ENCODE assay signal across 8 cellular contexts in genomic region chr6:116229287-116229913, GRCh38. TPM values are rescaled to one million over a fixed set of nuclear protein-coding genes. Genes with fewer than 3 reads are reported as not detected.
DNase-seq lines count a peak whose midpoint lies in the region; ATAC-seq and TF ChIP-seq lines count a peak whose summit lies in the region.

No MANE protein-coding gene starts in this region.

- H3K4me2 ChIP-seq in fibroblast of lung (ENCODE audit: extremely low read depth, insufficient read depth, low read length) = peak overlapping the region; percentile 46

- H3K9ac ChIP-seq in fibroblast of lung (ENCODE audit: insufficient read depth, low read length) = peak overlapping the region; percentile 42

- ATAC-seq in GM18519 (IDR thresholded peaks at IDR 0.05; ENCODE audit: low FRiP score, unreplicated experiment) (no peak), GM19035 (IDR thresholded peaks at IDR 0.05; ENCODE audit: unreplicated experiment) (no peak), GM18861 (IDR thresholded peaks at IDR 0.05; ENCODE audit: unreplicated experiment) (no peak)

- H3K27ac ChIP-seq in fibroblast of lung (ENCODE audit: insufficient read depth, low read length) (peak overlapping the region; percentile 49), muscle layer of duodenum (ENCODE audit: low read length) (no peak overlapping the region)

- DNase-seq in EH (ENCODE audit: low read depth) (peak; percentile 93), NCI-H82 (lab: John Stamatoyannopoulos, UW) (peak; percentile 79), fibroblast of lung (ENCODE audit: low read depth in 2 of 2) (peak; percentile 92 to 96), GM10266 (ENCODE audit: extremely low spot score) (no peak)

- peak overlapping the region; percentile 73 for H2AFZ ChIP-seq in fibroblast of lung (ENCODE audit: low read length)

- no peaks in the 10 kb centered on the region for H4K20me1 ChIP-seq in fibroblast of lung (ENCODE audit: control insufficient read depth, extremely low read depth, insufficient read depth, low read length)

- H3K4me1 ChIP-seq in fibroblast of lung (ENCODE audit: control insufficient read depth, extremely low read depth, insufficient read depth, low read length) (no peaks in the 10 kb centered on the region), muscle layer of duodenum (ENCODE audit: control insufficient read depth in 1 of 2, insufficient read depth in 2 of 2, low read length in 2 of 2) (peaks cover 0 to 5% of the 10 kb centered on the region in 2 donors)

- peak overlapping the region in 3 of 4 experiments; percentile 32 to 48 (median 34) for H3K4me3 ChIP-seq in fibroblast of lung (replicated peaks in 1 of 4; ENCODE audit: control extremely low read depth in 1 of 4, insufficient read depth in 1 of 4, low read depth in 3 of 4, low read length in 4 of 4)
- H3K4me3 ChIP-seq in muscle layer of duodenum (ENCODE audit: low read depth in 1 of 2, low read length in 2 of 2) = peak overlapping the region; percentile 43 to 52

- H3K79me2 ChIP-seq in fibroblast of lung (ENCODE audit: control insufficient read depth, insufficient read depth, low read length) = no peaks in the 10 kb centered on the region

- H3K9me3 ChIP-seq in fibroblast of lung (ENCODE audit: control insufficient read depth, insufficient read depth, low read depth, low read length) = no peaks in the 10 kb centered on the region
- H3K9me3 ChIP-seq in muscle layer of duodenum (ENCODE audit: control insufficient read depth in 1 of 2, low read length in 2 of 2) = no peaks in the 10 kb centered on the region

- H3K36me3 ChIP-seq in fibroblast of lung (ENCODE audit: control insufficient read depth, insufficient read depth, low read length) (no peaks in the 10 kb centered on the region), muscle layer of duodenum (ENCODE audit: control insufficient read depth in 1 of 2, insufficient read depth in 2 of 2, low read length in 2 of 2) (peaks cover 0 to 3% of the 10 kb centered on the region in 2 donors)

- H3K27me3 ChIP-seq in fibroblast of lung (ENCODE audit: control insufficient read depth, insufficient read depth, low read length) = no peaks in the 10 kb centered on the region
- no peaks in the 10 kb centered on the region for H3K27me3 ChIP-seq in muscle layer of duodenum (ENCODE audit: low read depth, low read length)

- no peak for TF ChIP-seq CTCF in fibroblast of lung (conservative IDR thresholded peaks at IDR 0.05 in 1 of 2, IDR thresholded peaks at IDR 0.05 in 1 of 2; ENCODE audit: low read depth in 1 of 2, low read length in 2 of 2)
- TF ChIP-seq CTCF in GM10266 (IDR thresholded peaks at IDR 0.05; ENCODE audit: control insufficient read depth, insufficient read depth, low read depth, missing control alignments) = no peak

RNA-seq across cellular contexts. Expression of gene TSPYL4, which starts 24.5 kb away (rescaled TPM):
- 3.9 and 5.3 TPM in 2 replicates for total RNA-seq in fibroblast of lung
- polyA plus RNA-seq in fibroblast of lung = 21.6 and 25.0 TPM in 2 replicates
- 14.6 and 17.2 TPM in 2 replicates for polyA plus RNA-seq in fibroblast of lung (2012)
- polyA minus RNA-seq in fibroblast of lung (ENCODE audit: low replicate concordance) = 27.7 and 28.2 TPM in 2 replicates

RNA-seq across cellular contexts. Expression of gene TSPYL1, which starts 50.3 kb away (rescaled TPM):
- 83.0 and 93.0 TPM in 2 replicates for total RNA-seq in fibroblast of lung
- 73.6 and 82.0 TPM in 2 replicates for polyA plus RNA-seq in fibroblast of lung
- 61.7 and 66.1 TPM in 2 replicates for polyA plus RNA-seq in fibroblast of lung (2012)
- 64.2 and 82.9 TPM in 2 replicates for polyA minus RNA-seq in fibroblast of lung (ENCODE audit: low replicate concordance)
